ENCODE assay signal across 28 cellular contexts in the genomic region with DNA sequence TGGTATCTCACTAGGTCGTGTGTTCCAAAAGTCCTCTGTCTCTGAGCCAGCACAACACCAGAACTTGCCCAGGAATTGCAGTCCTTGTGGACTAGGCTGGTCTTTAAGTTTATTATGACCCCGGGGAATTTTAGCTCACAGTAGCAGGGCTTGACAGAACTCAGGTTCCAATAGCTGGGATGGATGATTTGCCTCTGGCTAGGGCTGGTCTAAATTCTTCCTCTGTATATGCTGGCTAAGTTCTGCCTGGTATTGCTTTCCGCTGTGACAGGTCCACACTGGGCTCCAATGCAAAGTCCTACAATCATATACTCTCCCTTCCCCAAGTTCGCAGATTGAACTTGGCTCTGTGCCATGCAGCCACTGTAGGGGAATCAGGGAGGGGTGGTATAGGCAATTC.
"Had no signal": no experiment of that assay in that cellular context is flagged by ENCODE, and none has a peak within 500 bp of the region (broad histone marks: within the 10 kb centered on the region; RNA-seq: fewer than 3 reads in every experiment).

No MANE protein-coding gene starts in this region.

- H3K4me3 ChIP-seq: gastrocnemius medialis, hepatocyte, skin epidermis, thoracic aorta, uterus had no signal

- H3K9me3 Mint-ChIP-seq: activated CD4-positive, alpha-beta memory T cell treated with anti-CD3 and anti-CD28 coated beads for 36 hours; activated CD4-positive, alpha-beta T cell treated with anti-CD3 and anti-CD28 coated beads, Interleukin-2, amount 10 ng/mL, durations not matched to agents 24 days and 14 days; activated naive CD4-positive, alpha-beta T cell treated with anti-CD3 and anti-CD28 coated beads, Interleukin-2, amount 10 ng/mL, durations not matched to agents 7 days and 5 days; naive B cell; nephron progenitor cell; type B pancreatic cell had no signal

- H3K27me3 Mint-ChIP-seq: activated CD4-positive, alpha-beta memory T cell treated with anti-CD3 and anti-CD28 coated beads for 36 hours; type B pancreatic cell had no signal

- H3K36me3 Mint-ChIP-seq: mesothelial cell of epicardium, naive B cell, type B pancreatic cell had no signal

- H3K27ac Mint-ChIP-seq: activated CD4-positive, alpha-beta memory T cell treated with anti-CD3 and anti-CD28 coated beads for 36 hours; activated CD4-positive, alpha-beta T cell treated with anti-CD3 and anti-CD28 coated beads, Interleukin-2, amount 10 ng/mL, durations not matched to agents 24 days and 14 days; activated naive CD4-positive, alpha-beta T cell treated with anti-CD3 and anti-CD28 coated beads, Interleukin-2, amount 10 ng/mL, durations not matched to agents 7 days and 5 days; mesothelial cell of epicardium; naive B cell; nephron progenitor cell; progenitor cell of endocrine pancreas; type B pancreatic cell had no signal

- H2AFZ ChIP-seq: hepatocyte had no signal

- H3K4me1 Mint-ChIP-seq: activated CD4-positive, alpha-beta T cell treated with anti-CD3 and anti-CD28 coated beads, Interleukin-2, amount 10 ng/mL, durations not matched to agents 24 days and 14 days; activated naive CD4-positive, alpha-beta T cell treated with anti-CD3 and anti-CD28 coated beads, Interleukin-2, amount 10 ng/mL, durations not matched to agents 7 days and 5 days; mesothelial cell of epicardium; naive B cell; nephron progenitor cell had no signal

- H3K27me3 ChIP-seq: brain microvascular endothelial cell, gastrocnemius medialis, hepatocyte, neutrophil, uterus had no signal

- H3K79me2 ChIP-seq: hepatocyte had no signal

- ATAC-seq: activated CD4-positive, CD25-positive, alpha-beta regulatory T cell treated with anti-CD3 and anti-CD28 coated beads, Interleukin-2, amount 50 U/mL, for 24 hours; gastrocnemius medialis; left colon; sciatic nerve; stimulated activated naive CD8-positive, alpha-beta T cell treated with anti-CD3 and anti-CD28 coated beads, Interleukin-15, Interleukin-2, amounts not matched to agents 100 U/mL and 50 U/mL, for 24 hours had no signal

- H3K36me3 ChIP-seq: brain microvascular endothelial cell, gastrocnemius medialis, neutrophil, thoracic aorta, uterus, WERI-Rb-1 had no signal

- DNase-seq: activated CD4-positive, alpha-beta memory T cell treated with anti-CD3 and anti-CD28 coated beads for 36 hours; activated CD4-positive, alpha-beta T cell treated with anti-CD3 and anti-CD28 coated beads, Interleukin-2, amount 10 ng/mL, durations not matched to agents 24 days and 14 days; activated CD8-positive, alpha-beta memory T cell treated with anti-CD3 and anti-CD28 coated beads, Interleukin-2, amount 50 U/mL, for 4 hours; activated gamma-delta T cell; activated naive CD4-positive, alpha-beta T cell treated with anti-CD3 and anti-CD28 coated beads, Interleukin-2, amount 10 ng/mL, durations not matched to agents 7 days and 5 days; activated T-cell treated with anti-CD3 and anti-CD28 coated beads, Interleukin-2, amount 50 U/mL, for 1 hour; amniotic stem cell; brain microvascular endothelial cell; central memory CD4-positive, alpha-beta T cell; gastrocnemius medialis; left colon; naive B cell; nephron progenitor cell; stimulated activated CD4-positive, alpha-beta T cell treated with anti-CD3 and anti-CD28 coated beads, Interleukin-12 subunit alpha, Interleukin-12 subunit beta, amount 100 ng/mL, for 4 hours; stimulated activated CD4-positive, alpha-beta T cell treated with anti-CD3 and anti-CD28 coated beads, Interleukin-4, amount 100 ng/mL, for 1 hour; stimulated activated naive CD8-positive, alpha-beta T cell treated with anti-CD3 and anti-CD28 coated beads, Interleukin-15, Interleukin-2, amounts not matched to agents 100 U/mL and 50 U/mL, for 24 hours; T-helper 9 cell; uterus; WERI-Rb-1 had no signal

- H3K27ac ChIP-seq: brain microvascular endothelial cell, gastrocnemius medialis, hepatocyte, neutrophil, thoracic aorta, uterus, WERI-Rb-1 had no signal

- H3K4me1 ChIP-seq: gastrocnemius medialis, uterus had no signal

- H3K4me2 ChIP-seq: hepatocyte had no signal

- H3K9me3 ChIP-seq: gastrocnemius medialis, neutrophil, thoracic aorta, uterus had no signal

- H3K4me3 Mint-ChIP-seq: activated CD4-positive, alpha-beta memory T cell treated with anti-CD3 and anti-CD28 coated beads for 36 hours; activated CD4-positive, alpha-beta T cell treated with anti-CD3 and anti-CD28 coated beads, Interleukin-2, amount 10 ng/mL, durations not matched to agents 24 days and 14 days; activated naive CD4-positive, alpha-beta T cell treated with anti-CD3 and anti-CD28 coated beads, Interleukin-2, amount 10 ng/mL, durations not matched to agents 7 days and 5 days; mesothelial cell of epicardium; naive B cell; nephron progenitor cell; type B pancreatic cell had no signal
